In genomic region chr17:56752263-56752662, GRCh38 we compare ENCODE assay signal across 1 cellular context.
TF ChIP-seq lines count a peak whose summit lies in the region.

No MANE protein-coding gene starts in this region.

TF ChIP-seq in SK-N-SH treated with all-trans-retinoic acid at 6 μM for 48 hours, 23 proteins besides CTCF, POLR2A, EP300 and RAD21 (continued from another document):
- no peak for TF ChIP-seq OSR1 (CRISPR knock-in tag; IDR thresholded peaks at IDR 0.05)
- TF ChIP-seq ESRRG (CRISPR knock-in tag; IDR thresholded peaks at IDR 0.05): no peak
- TF ChIP-seq ZC3H10 (CRISPR knock-in tag; IDR thresholded peaks at IDR 0.05): no peak
- TF ChIP-seq POU6F1 (CRISPR knock-in tag; IDR thresholded peaks at IDR 0.05; ENCODE audit: borderline replicate concordance, low read depth): no peak
- TF ChIP-seq ZNF8 (CRISPR knock-in tag; IDR thresholded peaks at IDR 0.05): no peak
- TF ChIP-seq SNAI2 (CRISPR knock-in tag; IDR thresholded peaks at IDR 0.05): no peak
- TF ChIP-seq ZNF565 (CRISPR knock-in tag; conservative IDR thresholded peaks at IDR 0.05; ENCODE audit: low read depth): no peak
